14 cellular contexts compared by ENCODE assay signal in genomic region chrX:34874763-34875162, GRCh38.
DNase-seq lines count a peak whose midpoint lies in the region; ATAC-seq and TF ChIP-seq lines count a peak whose summit lies in the region.
"Had no signal": no experiment of that assay in that cellular context is flagged by ENCODE, and none has a peak within 500 bp of the region (broad histone marks: within the 10 kb centered on the region; RNA-seq: fewer than 3 reads in every experiment).

No MANE protein-coding gene starts in this region.

- H3K4me2 ChIP-seq in KMS-11, result peak overlapping the region; percentile 71

- peak overlapping the region; percentile 38 for H3K27ac ChIP-seq in 22Rv1
- H3K27ac ChIP-seq in KMS-11, result peak overlapping the region; percentile 61; the same call in 1 of the 2 replicates
- peak overlapping the region; percentile 38 for H3K27ac ChIP-seq in psoas muscle

- H3K9me3 Mint-ChIP-seq in chondrocyte (ENCODE audit: low read depth), result peaks cover 19% of the 10 kb centered on the region

- peaks cover 2% of the 10 kb centered on the region for H3K36me3 Mint-ChIP-seq in chondrocyte (ENCODE audit: low read depth)

- H3K27me3 ChIP-seq in KMS-11 (ENCODE audit: insufficient read depth, low read depth), result no peaks in the 10 kb centered on the region
- H3K27me3 ChIP-seq in psoas muscle (ENCODE audit: insufficient read depth in 3 of 3, low read length in 2 of 3), result no peaks in the 10 kb centered on the region

- peaks cover 42% of the 10 kb centered on the region for H3K4me1 ChIP-seq in KMS-11 (ENCODE audit: low read depth, poor library complexity, severe bottlenecking)
- H3K4me1 ChIP-seq in psoas muscle, result peaks cover 5% of the 10 kb centered on the region

- H4K20me1 ChIP-seq in KMS-11 (ENCODE audit: insufficient read depth), result no peaks in the 10 kb centered on the region

- peaks cover 14% of the 10 kb centered on the region for H3K9me3 ChIP-seq in psoas muscle

- 75 to 84% (median 79%) methylated on average over 4 of the region's 4 CpGs for WGBS in psoas muscle, 3 donors

- peak overlapping the region; percentile 92 for H3K27ac Mint-ChIP-seq in chondrocyte (ENCODE audit: unreplicated experiment)

- TF ChIP-seq CTCF in 22Rv1 (IDR thresholded peaks at IDR 0.05) (no peak), KMS-11 (conservative IDR thresholded peaks at IDR 0.05; ENCODE audit: low read depth, low read length) (no peak), chondrocyte (IDR thresholded peaks at IDR 0.05) (no peak), psoas muscle (IDR thresholded peaks at IDR 0.05) (no peak)

- no peak overlapping the region for H3K9ac ChIP-seq in KMS-11

- H3K4me3 Mint-ChIP-seq in chondrocyte (ENCODE audit: unreplicated experiment), result no peak overlapping the region

- peak in 1 of 4 donors; percentile 50 for ATAC-seq in psoas muscle
- ATAC-seq in GM21526 (IDR thresholded peaks at IDR 0.05; ENCODE audit: low FRiP score, unreplicated experiment), result no peak

- H3K36me3 ChIP-seq in KMS-11 (ENCODE audit: insufficient read depth) (no peaks in the 10 kb centered on the region), psoas muscle (ENCODE audit: insufficient read depth in 1 of 2, low read depth in 1 of 2) (no peaks in the 10 kb centered on the region)

- DNase-seq in chondrocyte (ENCODE audit: low spot score) (no peak), psoas muscle (no peak), amniotic stem cell (lab: John Stamatoyannopoulos, UW) (no peak), islet precursor cell (no peak), HT-29 (ENCODE audit: low spot score) (no peak)
- DNase-seq: C1 segment of cervical spinal cord, Kasumi-1, NCI-H1105 treated with DMSO at 0.1 percent for 48 hours, NCI-H187, NCI-H526 treated with DMSO at 0.1 percent for 48 hours, SIG-M5 had no signal

- H2AFZ ChIP-seq in KMS-11 (ENCODE audit: low read depth), result no peak overlapping the region

- intact Hi-C loops in psoas muscle (cut with DNase I), result no loop called here

- no peaks in the 10 kb centered on the region for H3K79me2 ChIP-seq in KMS-11 (ENCODE audit: insufficient read depth, low read depth)

- no peak overlapping the region for H3K4me3 ChIP-seq in KMS-11 (IDR thresholded peaks at IDR 0.05; ENCODE audit: insufficient read depth, low read depth, low read length)
- H3K4me3 ChIP-seq in psoas muscle, result no peak overlapping the region

- H3K27me3 Mint-ChIP-seq in chondrocyte (ENCODE audit: low read depth), result no peaks in the 10 kb centered on the region

- peaks cover 50% of the 10 kb centered on the region for H3K4me1 Mint-ChIP-seq in chondrocyte (ENCODE audit: low read depth)
